ENCODE assay signal across 8 cellular contexts in the genomic region with DNA sequence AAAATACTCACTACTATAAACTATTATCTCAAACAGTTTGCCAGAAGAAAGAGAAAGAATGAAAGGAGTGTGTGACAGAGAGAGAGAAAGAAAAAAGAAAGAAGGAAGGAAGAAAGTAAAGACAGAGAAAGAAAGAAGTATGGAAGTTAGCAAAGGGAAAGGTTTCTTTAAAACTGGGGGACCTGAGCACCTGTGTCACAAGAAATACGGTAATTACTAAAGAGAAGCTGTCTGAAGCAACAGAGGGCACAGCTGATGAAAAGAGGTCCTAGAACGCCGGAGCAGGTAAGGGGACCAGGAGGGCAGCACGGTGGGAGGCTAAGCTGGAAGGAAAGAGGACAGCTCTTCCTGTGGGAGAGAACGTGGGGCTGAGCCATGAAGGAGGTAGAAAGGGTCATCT.
"Had no signal": no experiment of that assay in that cellular context is flagged by ENCODE, and none has a peak within 500 bp of the region (broad histone marks: within the 10 kb centered on the region; RNA-seq: fewer than 3 reads in every experiment).

No MANE protein-coding gene starts in this region.

- H3K9ac ChIP-seq: KMS-11 had no signal

- DNase-seq: IMR-90, KBM-7, KG1 had no signal

- FAIRE-seq: HTR-8/SVneo, K562 had no signal

- H3K36me3 Mint-ChIP-seq: IgD-negative memory B cell had no signal

- H3K27ac Mint-ChIP-seq: IgD-negative memory B cell had no signal

- H3K27me3 Mint-ChIP-seq: IgD-negative memory B cell had no signal

- H3K4me3 ChIP-seq: K562 had no signal

- H3K27ac ChIP-seq: HL-60, KMS-11 had no signal

- H3K4me2 ChIP-seq: KMS-11 had no signal

- ATAC-seq: K562 had no signal
